In genomic region chr20:10654630-10655029, GRCh38 we compare ENCODE assay signal across 10 cellular contexts. TPM values are rescaled to one million over a fixed set of nuclear protein-coding genes. Genes with fewer than 3 reads are reported as not detected.
DNase-seq lines count a peak whose midpoint lies in the region; ATAC-seq and TF ChIP-seq lines count a peak whose summit lies in the region.
"Had no signal": no experiment of that assay in that cellular context is flagged by ENCODE, and none has a peak within 500 bp of the region (broad histone marks: within the 10 kb centered on the region; RNA-seq: fewer than 3 reads in every experiment).

No MANE protein-coding gene starts in this region.

- no peaks in the 10 kb centered on the region for H3K9me3 ChIP-seq in naive thymus-derived CD4-positive, alpha-beta T cell (ENCODE audit: control insufficient read depth in 2 of 3, low read length in 3 of 3)
- H3K9me3 ChIP-seq in effector memory CD4-positive, alpha-beta T cell (ENCODE audit: control insufficient read depth, low read length) = no peaks in the 10 kb centered on the region

- no peaks in the 10 kb centered on the region for H3K36me3 ChIP-seq in naive thymus-derived CD4-positive, alpha-beta T cell (ENCODE audit: control insufficient read depth in 2 of 3, insufficient read depth in 3 of 3, low read length in 3 of 3)
- H3K36me3 ChIP-seq in effector memory CD4-positive, alpha-beta T cell (ENCODE audit: control insufficient read depth, insufficient read depth, low read length) = no peaks in the 10 kb centered on the region

- no peaks in the 10 kb centered on the region for H3K9me3 Mint-ChIP-seq in mesothelial cell of epicardium
- H3K9me3 Mint-ChIP-seq in naive thymus-derived CD4-positive, alpha-beta T cell = peaks cover 0 to 2% (median 0%) of the 10 kb centered on the region in 11 donors
- H3K9me3 Mint-ChIP-seq: activated T-helper 1 cell treated with anti-CD3 and anti-CD28 coated beads, Interleukin-12 subunit alpha, Interleukin-12 subunit beta, Interleukin-2, Interleukin-4 antibody, amounts not matched to agents 30 ng/mL and 10 ng/mL and 1 ng/mL, durations not matched to agents 14 hours and 24 hours and 36 hours had no signal

- no peaks in the 10 kb centered on the region for H3K27me3 ChIP-seq in naive thymus-derived CD4-positive, alpha-beta T cell (ENCODE audit: control insufficient read depth in 2 of 2, insufficient read depth in 2 of 2, low read length in 2 of 2)
- no peaks in the 10 kb centered on the region for H3K27me3 ChIP-seq in effector memory CD4-positive, alpha-beta T cell (replicated peaks; ENCODE audit: control insufficient read depth, insufficient read depth, low read length, poor library complexity, severe bottlenecking)

- DNase-seq in GM12865 (ENCODE audit: low read depth) = peak; percentile 78
- no peak for DNase-seq in mesothelial cell of epicardium (ENCODE audit: low spot score in 2 of 2, unreplicated experiment in 2 of 2)
- no peak for DNase-seq in NCI-H2196 (lab: John Stamatoyannopoulos, UW; ENCODE audit: unreplicated experiment)
- no peak for DNase-seq in naive thymus-derived CD4-positive, alpha-beta T cell
- no peak for DNase-seq in activated naive CD4-positive, alpha-beta T cell (lab: John Stamatoyannopoulos, UW)
- no peak for DNase-seq in effector memory CD4-positive, alpha-beta T cell
- DNase-seq: left cardiac atrium had no signal

- peak overlapping the region; percentile 93 for H3K27ac Mint-ChIP-seq in mesothelial cell of epicardium
- no peak overlapping the region for H3K27ac Mint-ChIP-seq in naive thymus-derived CD4-positive, alpha-beta T cell
- H3K27ac Mint-ChIP-seq: activated T-helper 1 cell treated with anti-CD3 and anti-CD28 coated beads, Interleukin-12 subunit alpha, Interleukin-12 subunit beta, Interleukin-2, Interleukin-4 antibody, amounts not matched to agents 30 ng/mL and 10 ng/mL and 1 ng/mL, durations not matched to agents 14 hours and 24 hours and 36 hours had no signal

- no peak overlapping the region for H3K27ac ChIP-seq in naive thymus-derived CD4-positive, alpha-beta T cell (ENCODE audit: low read depth, low read length)
- H3K27ac ChIP-seq in effector memory CD4-positive, alpha-beta T cell (ENCODE audit: insufficient read depth, low read length, poor library complexity, severe bottlenecking) = no peak overlapping the region

- no peak overlapping the region for H3K4me3 ChIP-seq in GM12865 (ENCODE audit: low read depth, low read length)
- no peak overlapping the region for H3K4me3 ChIP-seq in naive thymus-derived CD4-positive, alpha-beta T cell (ENCODE audit: low read length)
- no peak overlapping the region for H3K4me3 ChIP-seq in effector memory CD4-positive, alpha-beta T cell (ENCODE audit: insufficient read depth, low read depth, low read length, poor library complexity, severe bottlenecking)

- H3K36me3 Mint-ChIP-seq in mesothelial cell of epicardium = peaks cover 30% of the 10 kb centered on the region
- H3K36me3 Mint-ChIP-seq in naive thymus-derived CD4-positive, alpha-beta T cell = no peaks in the 10 kb centered on the region

- ATAC-seq in GM21737 (IDR thresholded peaks at IDR 0.05; ENCODE audit: unreplicated experiment) (peak; percentile 68), SK-N-SH treated with all-trans-retinoic acid at 6 μM for 48 hours (peak; percentile 30; the same call in 1 of the 3 replicates)
- no peak for ATAC-seq in naive thymus-derived CD4-positive, alpha-beta T cell

- H3K4me1 Mint-ChIP-seq in mesothelial cell of epicardium = peaks cover 90% of the 10 kb centered on the region
- peaks cover 0 to 3% (median 0%) of the 10 kb centered on the region in 7 donors for H3K4me1 Mint-ChIP-seq in naive thymus-derived CD4-positive, alpha-beta T cell

- intact Hi-C loops in naive thymus-derived CD4-positive, alpha-beta T cell (cut with micrococcal nuclease) = no loop called here

- no peaks in the 10 kb centered on the region for H3K4me1 ChIP-seq in naive thymus-derived CD4-positive, alpha-beta T cell (ENCODE audit: control insufficient read depth in 2 of 2, insufficient read depth in 2 of 2, low read length in 2 of 2)
- no peaks in the 10 kb centered on the region for H3K4me1 ChIP-seq in effector memory CD4-positive, alpha-beta T cell (ENCODE audit: control insufficient read depth, insufficient read depth, low read length, poor library complexity, severe bottlenecking)

- CTCF ChIA-PET in naive thymus-derived CD4-positive, alpha-beta T cell (lab: Charles Lee) = no interaction called here

- H3K27me3 Mint-ChIP-seq in mesothelial cell of epicardium (ENCODE audit: low read depth) = no peaks in the 10 kb centered on the region
- peaks cover 9 to 50% (median 11%) of the 10 kb centered on the region in 5 donors for H3K27me3 Mint-ChIP-seq in naive thymus-derived CD4-positive, alpha-beta T cell

- POLR2A ChIA-PET in naive thymus-derived CD4-positive, alpha-beta T cell (lab: Charles Lee) = no interaction called here

- peak overlapping the region; percentile 20 for H3K4me3 Mint-ChIP-seq in mesothelial cell of epicardium
- H3K4me3 Mint-ChIP-seq in naive thymus-derived CD4-positive, alpha-beta T cell = no peak overlapping the region
- H3K4me3 Mint-ChIP-seq: activated T-helper 1 cell treated with anti-CD3 and anti-CD28 coated beads, Interleukin-12 subunit alpha, Interleukin-12 subunit beta, Interleukin-2, Interleukin-4 antibody, amounts not matched to agents 30 ng/mL and 10 ng/mL and 1 ng/mL, durations not matched to agents 14 hours and 24 hours and 36 hours had no signal

- TF ChIP-seq CTCF in GM12865 (IDR thresholded peaks at IDR 0.05; ENCODE audit: insufficient read depth, low read depth, low read length, missing control alignments) (no peak), mesothelial cell of epicardium (IDR thresholded peaks at IDR 0.05; ENCODE audit: unreplicated experiment) (no peak)

TF ChIP-seq in SK-N-SH treated with all-trans-retinoic acid at 6 μM for 48 hours, 23 proteins besides CTCF, POLR2A, EP300 and RAD21:
- TF ChIP-seq ESRRG (CRISPR knock-in tag; IDR thresholded peaks at IDR 0.05) (no peak), ISL1 (CRISPR knock-in tag; IDR thresholded peaks at IDR 0.05) (peak; percentile 58), OSR1 (CRISPR knock-in tag; IDR thresholded peaks at IDR 0.05) (no peak), TSHZ2 (CRISPR knock-in tag; IDR thresholded peaks at IDR 0.05) (peak; percentile 52; the same call in 1 of the 2 replicates), PATZ1 (CRISPR knock-in tag; IDR thresholded peaks at IDR 0.05; ENCODE audit: borderline replicate concordance) (no peak)

RNA-seq across cellular contexts. Expression of gene JAG1, which starts 19.2 kb away (rescaled TPM):
- 70.6 to 74.1 TPM (median 70.9 TPM) in 3 replicates for total RNA-seq in mesothelial cell of epicardium
- 1 to 10 TPM in 2 of 5 experiments, under 1 TPM in 1, not detected in 2; 0.46 to 7.0 (median 2.6) TPM for total RNA-seq in naive thymus-derived CD4-positive, alpha-beta T cell
- under 1 TPM; 0.07 to 0.62 TPM for polyA plus RNA-seq in naive thymus-derived CD4-positive, alpha-beta T cell
